Comparison of ENCODE assay signal across 33 cellular contexts in the genomic region with DNA sequence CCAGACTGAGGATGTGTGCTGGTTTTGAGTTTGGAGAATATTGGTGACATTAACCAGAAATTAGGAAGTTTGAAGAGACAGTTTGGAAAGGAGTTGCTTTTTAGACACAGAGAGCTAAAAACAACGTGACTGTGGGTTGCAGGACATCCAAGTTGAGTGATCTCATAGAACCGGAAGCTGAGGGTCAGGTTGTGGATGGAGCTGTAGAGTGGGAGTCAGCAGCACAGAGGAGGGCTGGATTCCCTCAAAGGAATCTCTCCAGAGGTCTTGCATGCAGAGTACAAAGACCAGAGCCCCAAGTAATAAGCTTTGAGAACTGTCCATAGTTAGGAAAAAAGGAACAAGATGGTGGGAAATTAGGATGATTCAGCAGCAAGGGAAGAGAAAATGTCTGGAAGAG. TPM values are rescaled to one million over a fixed set of nuclear protein-coding genes. Genes with fewer than 3 reads are reported as not detected.
DNase-seq lines count a peak whose midpoint lies in the region; ATAC-seq, FAIRE-seq and TF ChIP-seq lines count a peak whose summit lies in the region.
"Had no signal": no experiment of that assay in that cellular context is flagged by ENCODE, and none has a peak within 500 bp of the region (broad histone marks: within the 10 kb centered on the region; RNA-seq: fewer than 3 reads in every experiment).

No MANE protein-coding gene starts in this region.

- H3K9ac ChIP-seq in mammary epithelial cell (ENCODE audit: insufficient read depth, low read length) (no peak overlapping the region), K562 (ENCODE audit: insufficient read depth in 1 of 2, low read depth in 2 of 2, low read length in 2 of 2) (no peak overlapping the region), stomach smooth muscle (ENCODE audit: low read length in 2 of 2) (no peak overlapping the region)
- H3K9ac ChIP-seq: KMS-11 had no signal

- POLR2A ChIA-PET in K562 (lab: Yijun Ruan, JAX), result interaction anchor here (1.5 kb wide), 1 partner anchor 9 kb away, joined by 3 read pairs; no protein-coding TSS in a partner anchor

- WGBS in mammary epithelial cell (ENCODE audit: low coverage, missing lambda C conversion rate), result 93% methylated on average over 2 of the region's 2 CpGs
- WGBS in K562 (ENCODE audit: insufficient coverage, low coverage, missing lambda C conversion rate), result 62% methylated on average over 2 of the region's 2 CpGs

- H3K79me2 ChIP-seq in mammary epithelial cell (ENCODE audit: insufficient read depth, low read length) (peaks cover 11% of the 10 kb centered on the region), K562 (ENCODE audit: control insufficient read depth, insufficient read depth, low read length) (peaks cover 91% of the 10 kb centered on the region)

- in situ Hi-C loops in mammary epithelial cell (cut with MboI; ENCODE audit: low sequenced_read_pairs in 2 of 2), result no loop called here
- in situ Hi-C loops in K562 (cut with MboI), result no loop called here

- no peak overlapping the region for H2AFZ ChIP-seq in mammary epithelial cell (ENCODE audit: low read depth, low read length)
- no peak overlapping the region for H2AFZ ChIP-seq in K562 (ENCODE audit: low read depth, low read length)
- H2AFZ ChIP-seq: PC-9 had no signal

- peaks cover 0 to 21% of the 10 kb centered on the region in 2 donors for H3K4me1 ChIP-seq in breast epithelium
- peaks cover 9% of the 10 kb centered on the region for H3K4me1 ChIP-seq in mammary epithelial cell (ENCODE audit: insufficient read depth, low read length)
- peaks cover 14 to 63% of the 10 kb centered on the region in 2 experiments for H3K4me1 ChIP-seq in K562 (replicated peaks in 1 of 2; ENCODE audit: control insufficient read depth in 2 of 2, insufficient read depth in 2 of 2, low read length in 2 of 2)
- peaks cover 20% of the 10 kb centered on the region for H3K4me1 ChIP-seq in stomach smooth muscle (ENCODE audit: control insufficient read depth, insufficient read depth, low read length)
- peaks cover 0 to 9% (median 0%) of the 10 kb centered on the region in 4 donors for H3K4me1 ChIP-seq in Peyer's patch
- H3K4me1 ChIP-seq: testis had no signal

- H3K9me3 ChIP-seq in breast epithelium (no peaks in the 10 kb centered on the region), mammary epithelial cell (replicated peaks; ENCODE audit: insufficient read depth, low read length) (no peaks in the 10 kb centered on the region), K562 (replicated peaks; ENCODE audit: control insufficient read depth, insufficient read depth, low read depth, low read length) (no peaks in the 10 kb centered on the region), stomach smooth muscle (ENCODE audit: control insufficient read depth in 2 of 2, low read length in 2 of 2) (no peaks in the 10 kb centered on the region), Peyer's patch (no peaks in the 10 kb centered on the region)
- H3K9me3 ChIP-seq: esophagus squamous epithelium, testis had no signal

- TF ChIP-seq EP300 in K562 (IDR thresholded peaks at IDR 0.05; ENCODE audit: low read length), result no peak

- BruUV-seq in mammary epithelial cell (replicated peaks; lab: Mats Ljungman, UMichigan) (no TSS peak), K562 (replicated peaks; lab: Mats Ljungman, UMichigan) (no TSS peak)

- H3K4me2 ChIP-seq in mammary epithelial cell (ENCODE audit: insufficient read depth, low read depth, low read length) (no peak overlapping the region), K562 (ENCODE audit: insufficient read depth, low read length) (no peak overlapping the region)
- H3K4me2 ChIP-seq: KMS-11, PC-9 had no signal

- TF ChIP-seq RAD21 in K562 (CRISPR knock-in tag; conservative IDR thresholded peaks at IDR 0.05 in 1 of 2, IDR thresholded peaks at IDR 0.05 in 1 of 2), result no peak

- no peaks in the 10 kb centered on the region for H3K9me1 ChIP-seq in K562 (ENCODE audit: control insufficient read depth, insufficient read depth, low read length)

- H3K27me3 ChIP-seq in breast epithelium, result no peaks in the 10 kb centered on the region
- H3K27me3 ChIP-seq in mammary epithelial cell (ENCODE audit: insufficient read depth, low read length), result no peaks in the 10 kb centered on the region
- no peaks in the 10 kb centered on the region for H3K27me3 ChIP-seq in K562 (ENCODE audit: control insufficient read depth in 2 of 2, insufficient read depth in 2 of 2, low read length in 2 of 2)
- no peaks in the 10 kb centered on the region for H3K27me3 ChIP-seq in stomach smooth muscle (ENCODE audit: control insufficient read depth in 1 of 2, insufficient read depth in 2 of 2, low read length in 2 of 2)
- no peaks in the 10 kb centered on the region for H3K27me3 ChIP-seq in Peyer's patch
- H3K27me3 ChIP-seq: dorsolateral prefrontal cortex, esophagus squamous epithelium, testis had no signal

- H3K27ac ChIP-seq in breast epithelium (peak overlapping the region; percentile 27 to 72), mammary epithelial cell (ENCODE audit: insufficient read depth, low read depth, low read length) (no peak overlapping the region), K562 (ENCODE audit: extremely low read depth, low read depth, low read length) (no peak overlapping the region), stomach smooth muscle (ENCODE audit: low read length) (peak overlapping the region; percentile 26), Peyer's patch (no peak overlapping the region)
- H3K27ac ChIP-seq: 22Rv1, esophagus squamous epithelium, KMS-11, PC-9, testis had no signal

- H4K20me1 ChIP-seq in mammary epithelial cell (ENCODE audit: insufficient read depth, low read length), result no peaks in the 10 kb centered on the region
- peaks cover 27% of the 10 kb centered on the region for H4K20me1 ChIP-seq in K562 (replicated peaks; ENCODE audit: control insufficient read depth, insufficient read depth, low read length)

- DNase-seq in breast epithelium (ENCODE audit: low spot score in 2 of 2) (no peak), mammary epithelial cell (no peak), K562 (ENCODE audit: extremely low read depth in 1 of 4, low spot score in 3 of 4) (no peak), myocyte (ENCODE audit: low read depth) (peak; percentile 32), head of caudate nucleus (no peak), Peyer's patch (no peak)
- DNase-seq: activated CD4-positive, alpha-beta memory T cell treated with anti-CD3 and anti-CD28 coated beads, Interleukin-2, amount 10 ng/mL, durations not matched to agents 7 days and 5 days; activated CD4-positive, alpha-beta T cell treated with anti-CD3 and anti-CD28 coated beads for 1 hour; activated CD8-positive, alpha-beta memory T cell treated with anti-CD3 and anti-CD28 coated beads, Interleukin-2, amount 50 U/mL, for 4 hours; activated naive CD4-positive, alpha-beta T cell; activated naive CD8-positive, alpha-beta T cell treated with anti-CD3 and anti-CD28 coated beads, Interleukin-2, amount 50 U/mL, for 24 hours; C1 segment of cervical spinal cord; dorsolateral prefrontal cortex; esophagus squamous epithelium; GOT3; naive thymus-derived CD4-positive, alpha-beta T cell; NCI-H1436; NCI-H2081; NCI-H2227 treated with DMSO at 0.1 percent for 48 hours; NCI-H526; NK-92 treated with Interleukin-12 subunit alpha and Interleukin-12 subunit beta, amount 100 ng/mL, for 24 hours; nucleus accumbens; PC-9; Right ventricle myocardium superior; stimulated activated naive CD8-positive, alpha-beta T cell treated with anti-CD3 and anti-CD28 coated beads, Interleukin-15, Interleukin-2, amounts not matched to agents 100 U/mL and 50 U/mL, for 24 hours; T-helper 17 cell; testis had no signal

- dilution Hi-C loops in mammary epithelial cell (cut with HindIII; ENCODE audit: low sequenced_read_pairs), result no loop called here

- no peak for FAIRE-seq in K562 (lab: Jason Lieb, UNC)
- FAIRE-seq: islet of Langerhans had no signal

- CTCF ChIA-PET in mammary epithelial cell (lab: Charles Lee; ENCODE audit: low non-redundant PET) (no interaction called here), K562 (lab: Yijun Ruan, JAX; ENCODE audit: low intra/inter-chr PET ratio) (no interaction called here)

- intact Hi-C loops in breast epithelium (cut with DNase I; ENCODE audit: low total_unique reads), result no loop called here
- intact Hi-C loops in mammary epithelial cell (cut with micrococcal nuclease), result no loop called here
- intact Hi-C loops in K562 (cut with micrococcal nuclease), result no loop called here
- intact Hi-C loops in head of caudate nucleus (cut with DNase I), result loop anchor here (10.0 kb wide), 1 partner anchor 235 kb away; the partner anchor contains the start of genes ATRAID, CAD and SLC5A6

- ATAC-seq in K562 (no peak), GM21576 (IDR thresholded peaks at IDR 0.05; ENCODE audit: unreplicated experiment) (no peak)
- ATAC-seq: activated naive CD8-positive, alpha-beta T cell treated with anti-CD3 and anti-CD28 coated beads, Interleukin-2, amount 50 U/mL, for 24 hours; left lobe of liver; naive thymus-derived CD4-positive, alpha-beta T cell; stimulated activated naive CD8-positive, alpha-beta T cell treated with anti-CD3 and anti-CD28 coated beads, Interleukin-15, Interleukin-2, amounts not matched to agents 100 U/mL and 50 U/mL, for 24 hours; T-helper 17 cell had no signal

- H3K36me3 ChIP-seq in breast epithelium (no peaks in the 10 kb centered on the region), mammary epithelial cell (ENCODE audit: insufficient read depth, low read length) (no peaks in the 10 kb centered on the region), K562 (ENCODE audit: control insufficient read depth, insufficient read depth, low read length) (peaks cover 15% of the 10 kb centered on the region), stomach smooth muscle (ENCODE audit: control insufficient read depth in 2 of 2, insufficient read depth in 2 of 2, low read length in 2 of 2) (no peaks in the 10 kb centered on the region), Peyer's patch (no peaks in the 10 kb centered on the region)
- H3K36me3 ChIP-seq: esophagus squamous epithelium had no signal

- H3K4me3 ChIP-seq in breast epithelium (no peak overlapping the region), mammary epithelial cell (replicated peaks in 1 of 3; ENCODE audit: insufficient read depth in 1 of 3, low read depth in 2 of 3, low read length in 3 of 3) (no peak overlapping the region), K562 (no peak overlapping the region), stomach smooth muscle (ENCODE audit: low read length in 2 of 2) (no peak overlapping the region), Peyer's patch (no peak overlapping the region)
- H3K4me3 ChIP-seq: dorsolateral prefrontal cortex, esophagus squamous epithelium, PC-9, testis had no signal

- TF ChIP-seq POLR2A in breast epithelium (IDR thresholded peaks at IDR 0.05), result no peak
- TF ChIP-seq POLR2A in K562 (conservative IDR thresholded peaks at IDR 0.05), result no peak
- TF ChIP-seq POLR2A in Peyer's patch (IDR thresholded peaks at IDR 0.05), result no peak

- TF ChIP-seq CTCF in breast epithelium (IDR thresholded peaks at IDR 0.05), result no peak
- no peak for TF ChIP-seq CTCF in mammary epithelial cell (conservative IDR thresholded peaks at IDR 0.05 in 1 of 2, IDR thresholded peaks at IDR 0.05 in 1 of 2; ENCODE audit: extremely low read depth in 1 of 2, insufficient read depth in 1 of 2, low read depth in 1 of 2, low read length in 2 of 2)
- no peak for TF ChIP-seq CTCF in K562 (IDR thresholded peaks at IDR 0.05 in 2 of 3, conservative IDR thresholded peaks at IDR 0.05 in 1 of 3; ENCODE audit: insufficient read depth in 2 of 3, low read depth in 1 of 3, low read length in 3 of 3)
- TF ChIP-seq CTCF in Peyer's patch (IDR thresholded peaks at IDR 0.05), result no peak

RNA-seq across cellular contexts. Expression of gene MAPRE3, which starts 9.3 kb away (rescaled TPM):
- total RNA-seq in breast epithelium (10 to 100 TPM; 10.6 to 21.3 (median 19.9) TPM), mammary epithelial cell (10 to 100 TPM; 10.2 to 25.0 TPM), K562 (2014; rRNA removed) (12.6 and 16.8 TPM in 2 replicates), K562 (2014; rRNA removed; fragmentation: Illumina TruSeq; extraction: Trizol) (10.0 and 10.8 TPM in 2 replicates), K562 (2015; rRNA removed; fragmentation: Illumina TruSeq; extraction: Trizol) (11.6 and 12.6 TPM in 2 replicates), K562 (2021) (26.7 and 29.8 TPM in 2 replicates), myocyte (59.8 and 68.3 TPM in 2 replicates), Peyer's patch (10 to 100 TPM in 1 of 4 donors, 1 to 10 TPM in 3; 4.2 to 14.9 (median 5.9) TPM)
- polyA plus RNA-seq in mammary epithelial cell (12.3 TPM), K562 (2011; rRNA removed) (25.5 and 53.9 TPM in 2 replicates), K562 (2014; fragmentation: Illumina TruSeq; extraction: Trizol) (30.4 and 32.8 TPM in 2 replicates), K562 (2014; fragmentation: Nextera tagmentation; extraction: Ambion mirVana) (1 to 10 TPM in 1 of 2 experiments, under 1 TPM in 1; 0.70 to 1.1 TPM), K562 (2014; rRNA removed) (32.3 and 43.2 TPM in 2 replicates)
- 25.1 TPM for polyA minus RNA-seq in mammary epithelial cell
- 103 and 194 TPM in 2 replicates for total RNA-seq in K562 (2011; cell fraction: chromatin; rRNA removed; ENCODE audit: low replicate concordance)
- 85.6 and 90.0 TPM in 2 replicates for total RNA-seq in K562 (2011; cell fraction: nucleolus; rRNA removed)
- 95.6 and 105 TPM in 2 replicates for total RNA-seq in K562 (2011; cell fraction: nucleoplasm; rRNA removed)
- 28.1 and 37.8 TPM in 2 replicates for polyA plus RNA-seq in K562 (2011; cell fraction: cytosol; rRNA removed)
- 274 and 277 TPM in 2 replicates for polyA plus RNA-seq in K562 (2011; cell fraction: nucleus; rRNA removed)
- 33.7 and 73.6 TPM in 2 replicates for polyA plus RNA-seq in K562 (2012)
- polyA minus RNA-seq in K562 (2011; rRNA and poly(A)+ RNA removed), result 17.6 and 23.6 TPM in 2 replicates
- polyA minus RNA-seq in K562 (2011; cell fraction: cytosol; rRNA and poly(A)+ RNA removed), result 11.7 and 21.4 TPM in 2 replicates
- polyA minus RNA-seq in K562 (2011; cell fraction: nucleus; rRNA and poly(A)+ RNA removed), result 20.3 and 37.2 TPM in 2 replicates
- 203 TPM for polyA plus RNA-seq in myocyte (2012)

RNA-seq across cellular contexts. Expression of gene TMEM214, which starts 53.0 kb away (rescaled TPM):
- total RNA-seq in breast epithelium (10 to 100 TPM; 41.1 to 56.0 (median 47.3) TPM), mammary epithelial cell (10 to 100 TPM; 27.3 to 90.7 TPM), K562 (2014; rRNA removed) (18.9 and 23.7 TPM in 2 replicates), K562 (2014; rRNA removed; fragmentation: Illumina TruSeq; extraction: Trizol) (31.0 and 34.3 TPM in 2 replicates), K562 (2015; rRNA removed; fragmentation: Illumina TruSeq; extraction: Trizol) (44.0 and 44.1 TPM in 2 replicates), K562 (2021) (78.5 and 79.6 TPM in 2 replicates), myocyte (78.4 and 103 TPM in 2 replicates), Peyer's patch (100 to 1,000 TPM in 1 of 4 donors, 10 to 100 TPM in 3; 50.1 to 121 (median 82.0) TPM)
- polyA plus RNA-seq in mammary epithelial cell (84.8 TPM), K562 (2011; rRNA removed) (52.9 and 143 TPM in 2 replicates), K562 (2014; fragmentation: Illumina TruSeq; extraction: Trizol) (76.9 and 81.4 TPM in 2 replicates), K562 (2014; fragmentation: Nextera tagmentation; extraction: Ambion mirVana) (10 to 100 TPM; 11.4 to 14.8 TPM), K562 (2014; rRNA removed) (55.0 and 58.0 TPM in 2 replicates)
- 233 TPM for polyA minus RNA-seq in mammary epithelial cell
- 364 and 807 TPM in 2 replicates for total RNA-seq in K562 (2011; cell fraction: chromatin; rRNA removed; ENCODE audit: low replicate concordance)
- 428 and 514 TPM in 2 replicates for total RNA-seq in K562 (2011; cell fraction: nucleolus; rRNA removed)
- total RNA-seq in K562 (2011; cell fraction: nucleoplasm; rRNA removed), result 376 and 406 TPM in 2 replicates
- 146 and 165 TPM in 2 replicates for polyA plus RNA-seq in K562 (2011; cell fraction: cytosol; rRNA removed)
- polyA plus RNA-seq in K562 (2011; cell fraction: nucleus; rRNA removed), result 466 and 543 TPM in 2 replicates
- polyA plus RNA-seq in K562 (2012), result 57.3 and 151 TPM in 2 replicates
- polyA minus RNA-seq in K562 (2011; rRNA and poly(A)+ RNA removed), result 123 TPM in 2 replicates
- 96.4 and 118 TPM in 2 replicates for polyA minus RNA-seq in K562 (2011; cell fraction: cytosol; rRNA and poly(A)+ RNA removed)
- polyA minus RNA-seq in K562 (2011; cell fraction: nucleus; rRNA and poly(A)+ RNA removed), result 142 and 264 TPM in 2 replicates
- polyA plus RNA-seq in myocyte (2012), result 126 TPM

Comparison
In these comparisons a context has a peak if more than half of its experiments do, and no peak if none do; other contexts are left out.
1. H3K27ac ChIP-seq: peak in breast epithelium (2 of 2) and stomach smooth muscle (single experiment); none in mammary epithelial cell (single experiment), K562 (single experiment) and Peyer's patch (0 of 4).